In genomic region chr15:54289590-54290136, GRCh38 we compare ENCODE assay signal across 16 cellular contexts.
DNase-seq lines count a peak whose midpoint lies in the region; ATAC-seq and TF ChIP-seq lines count a peak whose summit lies in the region.
"Had no signal": no experiment of that assay in that cellular context is flagged by ENCODE, and none has a peak within 500 bp of the region (broad histone marks: within the 10 kb centered on the region; RNA-seq: fewer than 3 reads in every experiment).

No MANE protein-coding gene starts in this region.

- intact Hi-C loops in gastrocnemius medialis (cut with DNase I; ENCODE audit: low total_unique reads) = loop anchor here (10.0 kb wide), 1 partner anchor 325 kb away; no protein-coding TSS in a partner anchor
- intact Hi-C loops in CD8-positive, alpha-beta T cell (cut with DNase I, micrococcal nuclease) = no loop called here
- intact Hi-C loops in upper lobe of right lung (cut with DNase I) = no loop called here

- H2AFZ ChIP-seq in KMS-11 (ENCODE audit: low read depth) = peak overlapping the region; percentile 69

- no peak overlapping the region for H3K4me3 Mint-ChIP-seq in CD8-positive, alpha-beta T cell
- H3K4me3 Mint-ChIP-seq: H9 had no signal

- H3K9me3 ChIP-seq in gastrocnemius medialis (no peaks in the 10 kb centered on the region), upper lobe of right lung (no peaks in the 10 kb centered on the region)
- H3K9me3 ChIP-seq in CD8-positive, alpha-beta T cell (ENCODE audit: low read length) = no peaks in the 10 kb centered on the region
- H3K9me3 ChIP-seq: BLaER1, thoracic aorta had no signal

- CTCF ChIA-PET in CD8-positive, alpha-beta T cell (lab: Charles Lee) = no interaction called here

- H4K20me1 ChIP-seq in KMS-11 (ENCODE audit: insufficient read depth) = no peaks in the 10 kb centered on the region
- H4K20me1 ChIP-seq: BLaER1 had no signal

- no peaks in the 10 kb centered on the region for H3K36me3 Mint-ChIP-seq in CD8-positive, alpha-beta T cell

- H3K4me1 ChIP-seq in KMS-11 (ENCODE audit: low read depth, poor library complexity, severe bottlenecking) (peaks cover 32% of the 10 kb centered on the region), gastrocnemius medialis (no peaks in the 10 kb centered on the region), upper lobe of right lung (no peaks in the 10 kb centered on the region)
- H3K4me1 ChIP-seq in CD8-positive, alpha-beta T cell (ENCODE audit: insufficient read depth, low read length) = no peaks in the 10 kb centered on the region
- H3K4me1 ChIP-seq: BLaER1 had no signal

- H3K27ac ChIP-seq in KMS-11 (peak overlapping the region; percentile 27; the same call in 1 of the 2 replicates), gastrocnemius medialis (no peak overlapping the region), upper lobe of right lung (no peak overlapping the region)
- no peak overlapping the region for H3K27ac ChIP-seq in CD8-positive, alpha-beta T cell (ENCODE audit: low read depth, low read length)
- H3K27ac ChIP-seq: BLaER1, dorsolateral prefrontal cortex, thoracic aorta had no signal

- H3K36me3 ChIP-seq in KMS-11 (ENCODE audit: insufficient read depth) = no peaks in the 10 kb centered on the region
- no peaks in the 10 kb centered on the region for H3K36me3 ChIP-seq in gastrocnemius medialis
- H3K36me3 ChIP-seq in CD8-positive, alpha-beta T cell (ENCODE audit: insufficient read depth, low read length) = no peaks in the 10 kb centered on the region
- H3K36me3 ChIP-seq in upper lobe of right lung = no peaks in the 10 kb centered on the region
- H3K36me3 ChIP-seq: BLaER1, thoracic aorta had no signal

- no peak overlapping the region for H3K4me3 ChIP-seq in KMS-11 (IDR thresholded peaks at IDR 0.05; ENCODE audit: insufficient read depth, low read depth, low read length)
- no peak overlapping the region for H3K4me3 ChIP-seq in gastrocnemius medialis
- no peak overlapping the region for H3K4me3 ChIP-seq in CD8-positive, alpha-beta T cell (ENCODE audit: low read depth, low read length)
- no peak overlapping the region for H3K4me3 ChIP-seq in upper lobe of right lung
- H3K4me3 ChIP-seq: BLaER1, dorsolateral prefrontal cortex, thoracic aorta had no signal

- H3K27me3 ChIP-seq in KMS-11 (ENCODE audit: insufficient read depth, low read depth) (no peaks in the 10 kb centered on the region), gastrocnemius medialis (no peaks in the 10 kb centered on the region), upper lobe of right lung (no peaks in the 10 kb centered on the region)
- no peaks in the 10 kb centered on the region for H3K27me3 ChIP-seq in CD8-positive, alpha-beta T cell (ENCODE audit: insufficient read depth, low read length)
- H3K27me3 ChIP-seq: BLaER1 had no signal

- no peak for TF ChIP-seq CTCF in GM20000 (IDR thresholded peaks at IDR 0.05; ENCODE audit: extremely low read depth, missing control alignments)
- TF ChIP-seq CTCF in KMS-11 (conservative IDR thresholded peaks at IDR 0.05; ENCODE audit: low read depth, low read length) = no peak
- no peak for TF ChIP-seq CTCF in gastrocnemius medialis (IDR thresholded peaks at IDR 0.05 in 4 of 5, conservative IDR thresholded peaks at IDR 0.05 in 1 of 5)
- no peak for TF ChIP-seq CTCF in CD8-positive, alpha-beta T cell (IDR thresholded peaks at IDR 0.05)
- TF ChIP-seq CTCF in upper lobe of right lung (IDR thresholded peaks at IDR 0.05) = no peak

- ATAC-seq in GM18511 (IDR thresholded peaks at IDR 0.05; ENCODE audit: unreplicated experiment) (peak; percentile 41), HG03025 (IDR thresholded peaks at IDR 0.05; ENCODE audit: low FRiP score, unreplicated experiment) (peak; percentile 83), gastrocnemius medialis (no peak), upper lobe of right lung (no peak)
- ATAC-seq in CD8-positive, alpha-beta T cell = no peak

- H3K4me2 ChIP-seq in KMS-11 = peak overlapping the region; percentile 90
- H3K4me2 ChIP-seq: BLaER1 had no signal

- POLR2A ChIA-PET in CD8-positive, alpha-beta T cell (lab: Charles Lee) = no interaction called here

- peaks cover 2% of the 10 kb centered on the region for H3K27me3 Mint-ChIP-seq in CD8-positive, alpha-beta T cell (ENCODE audit: low read depth)

- DNase-seq in GM20000 (ENCODE audit: low spot score) = peak; percentile 5
- DNase-seq in gastrocnemius medialis = no peak
- no peak for DNase-seq in CD8-positive, alpha-beta T cell
- no peak for DNase-seq in upper lobe of right lung
- no peak for DNase-seq in MV-4-11 (lab: John Stamatoyannopoulos, UW)
- DNase-seq: activated effector memory CD4-positive, alpha-beta T cell treated with Interleukin-2 at 50 U/mL for 16 hours; dorsolateral prefrontal cortex; H9; NCI-H1092 treated with DMSO at 0.1 percent for 48 hours; NCI-H446 treated with DMSO at 0.1 percent for 48 hours; RPMI8226 had no signal

- H3K4me1 Mint-ChIP-seq in CD8-positive, alpha-beta T cell (ENCODE audit: low read depth) = no peaks in the 10 kb centered on the region
- H3K4me1 Mint-ChIP-seq: H9 had no signal

- no peaks in the 10 kb centered on the region for H3K79me2 ChIP-seq in KMS-11 (ENCODE audit: insufficient read depth, low read depth)

- H3K9ac ChIP-seq in KMS-11 = peak overlapping the region; percentile 10; the same call in 1 of the 2 replicates
- H3K9ac ChIP-seq: BLaER1 had no signal

- no peaks in the 10 kb centered on the region for H3K9me3 Mint-ChIP-seq in CD8-positive, alpha-beta T cell
- H3K9me3 Mint-ChIP-seq: H9 had no signal

- no peak overlapping the region for H3K27ac Mint-ChIP-seq in CD8-positive, alpha-beta T cell
- H3K27ac Mint-ChIP-seq: H9 had no signal

- TF ChIP-seq POLR2A in gastrocnemius medialis (IDR thresholded peaks at IDR 0.05) = no peak

- in situ Hi-C loops in gastrocnemius medialis (cut with MboI; ENCODE audit: low sequenced_read_pairs in 4 of 4) = no loop called here

Comparison
In these comparisons a context has a peak if more than half of its experiments do, and no peak if none do; other contexts are left out.
1. ATAC-seq: peak in GM18511 (single experiment) and HG03025 (single experiment); none in gastrocnemius medialis (0 of 2), CD8-positive, alpha-beta T cell (single experiment) and upper lobe of right lung (single experiment).